Comparison of ENCODE assay signal across 1 cellular context in genomic region chr14:21476526-21476924, GRCh38.
TF ChIP-seq lines count a peak whose summit lies in the region.

No MANE protein-coding gene starts in this region.

TF ChIP-seq in endothelial cell of umbilical vein, 7 proteins besides CTCF, POLR2A, EP300 and RAD21:
- TF ChIP-seq JUN (IDR thresholded peaks at IDR 0.05; ENCODE audit: borderline replicate concordance, insufficient read depth, insufficient read length, low read depth) (no peak), FOS (IDR thresholded peaks at IDR 0.05; ENCODE audit: borderline replicate concordance, insufficient read depth, low read length) (no peak), MYC (IDR thresholded peaks at IDR 0.05; ENCODE audit: low read depth, low read length) (no peak), POLR2AphosphoS5 (IDR thresholded peaks at IDR 0.05; ENCODE audit: insufficient read depth, low read depth, low read length) (no peak), EZH2 (IDR thresholded peaks at IDR 0.05; ENCODE audit: borderline replicate concordance, low read depth, low read length, severe bottlenecking) (no peak), MAX (IDR thresholded peaks at IDR 0.05; ENCODE audit: insufficient read depth, insufficient read length) (no peak), GATA2 (IDR thresholded peaks at IDR 0.05; ENCODE audit: insufficient read depth, insufficient read length, low read depth, low read length) (no peak)
